Comparison of ENCODE assay signal across 23 cellular contexts in the genomic region with DNA sequence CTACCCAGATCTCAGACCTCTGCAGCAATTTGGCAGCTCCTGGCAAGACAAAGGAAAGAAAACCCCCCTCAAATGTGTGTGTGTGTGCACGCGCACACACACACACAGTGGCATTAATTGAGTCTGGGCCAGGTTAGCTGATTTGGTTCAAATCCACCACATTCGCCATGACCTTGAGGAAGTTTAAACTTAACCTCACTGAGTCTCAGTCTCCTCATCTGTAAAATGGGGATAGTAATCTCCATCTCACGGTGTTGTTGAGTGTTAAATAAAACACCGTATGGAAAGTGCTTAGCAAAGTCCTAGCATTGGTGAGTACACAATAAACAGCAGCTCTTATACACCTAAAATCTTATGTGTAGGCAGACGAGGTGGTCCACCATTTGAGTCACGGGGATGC.
"Had no signal": no experiment of that assay in that cellular context is flagged by ENCODE, and none has a peak within 500 bp of the region (broad histone marks: within the 10 kb centered on the region; RNA-seq: fewer than 3 reads in every experiment).

No MANE protein-coding gene starts in this region.

- H3K4me3 ChIP-seq: hepatocyte, left ventricle myocardium inferior, lung, neural progenitor cell, ovary, right atrium auricular region, skin epidermis, suprapubic skin, thoracic aorta, tibial artery, upper lobe of right lung had no signal

- DNase-seq: islet precursor cell; naive B cell; natural killer cell; nephron progenitor cell; stimulated activated CD4-positive, alpha-beta T cell treated with anti-CD3 and anti-CD28 coated beads, Interleukin-12 subunit alpha, Interleukin-12 subunit beta, amount 100 ng/mL, for 4 hours; stimulated activated CD4-positive, alpha-beta T cell treated with anti-CD3 and anti-CD28 coated beads, Interleukin-2, amount 100 ng/mL, for 24 hours; stimulated activated CD4-positive, alpha-beta T cell treated with anti-CD3 and anti-CD28 coated beads, Interleukin-4, amount 100 ng/mL, for 24 hours; stimulated activated naive CD4-positive, alpha-beta T cell; tibial artery had no signal

- H3K9ac ChIP-seq: neural progenitor cell had no signal

- H3K79me2 ChIP-seq: hepatocyte had no signal

- H3K27me3 Mint-ChIP-seq: naive B cell had no signal

- H3K36me3 ChIP-seq: left ventricle myocardium inferior, neural progenitor cell, ovary, right atrium auricular region, suprapubic skin, thoracic aorta, upper lobe of right lung had no signal

- H3K4me1 ChIP-seq: upper lobe of right lung had no signal

- H3K4me3 Mint-ChIP-seq: mesothelial cell of epicardium; naive B cell; natural killer cell; nephron progenitor cell; neural progenitor cell; stimulated activated effector memory CD8-positive, alpha-beta T cell treated with anti-CD3 and anti-CD28 coated beads, Interleukin-12 subunit alpha, Interleukin-12 subunit beta, amount 100 ng/mL, for 72 hours; stimulated activated naive CD8-positive, alpha-beta T cell treated with anti-CD3 and anti-CD28 coated beads, Interleukin-15, Interleukin-2, amounts not matched to agents 100 ng/mL and 50 ng/mL, for 24 hours had no signal

- H3K36me3 Mint-ChIP-seq: mesothelial cell of epicardium; naive B cell; natural killer cell; neural progenitor cell; stimulated activated effector memory CD8-positive, alpha-beta T cell treated with anti-CD3 and anti-CD28 coated beads, Interleukin-12 subunit alpha, Interleukin-12 subunit beta, amount 100 ng/mL, for 72 hours had no signal

- H3K27ac ChIP-seq: hepatocyte, left ventricle myocardium inferior, neural progenitor cell, ovary, right atrium auricular region, skin epidermis, suprapubic skin, thoracic aorta, tibial artery, upper lobe of right lung had no signal

- H2AFZ ChIP-seq: hepatocyte, neural progenitor cell had no signal

- H3K9me3 ChIP-seq: left ventricle myocardium inferior, ovary, right atrium auricular region, suprapubic skin, thoracic aorta, tibial artery, upper lobe of right lung had no signal

- H3K4me2 ChIP-seq: hepatocyte, neural progenitor cell had no signal

- H3K9me3 Mint-ChIP-seq: mesothelial cell of epicardium; naive B cell; natural killer cell; nephron progenitor cell; neural progenitor cell; stimulated activated effector memory CD8-positive, alpha-beta T cell treated with anti-CD3 and anti-CD28 coated beads, Interleukin-12 subunit alpha, Interleukin-12 subunit beta, amount 100 ng/mL, for 72 hours; stimulated activated naive CD8-positive, alpha-beta T cell treated with anti-CD3 and anti-CD28 coated beads, Interleukin-15, Interleukin-2, amounts not matched to agents 100 ng/mL and 50 ng/mL, for 24 hours had no signal

- H3K27me3 ChIP-seq: ovary, right atrium auricular region, tibial artery, upper lobe of right lung had no signal

- H3K27ac Mint-ChIP-seq: mesothelial cell of epicardium; natural killer cell; nephron progenitor cell; neural progenitor cell; progenitor cell of endocrine pancreas; stimulated activated effector memory CD8-positive, alpha-beta T cell treated with anti-CD3 and anti-CD28 coated beads, Interleukin-12 subunit alpha, Interleukin-12 subunit beta, amount 100 ng/mL, for 72 hours; stimulated activated naive CD8-positive, alpha-beta T cell treated with anti-CD3 and anti-CD28 coated beads, Interleukin-15, Interleukin-2, amounts not matched to agents 100 ng/mL and 50 ng/mL, for 24 hours had no signal
